ENCODE assay signal across 1 cellular context in the genomic region with DNA sequence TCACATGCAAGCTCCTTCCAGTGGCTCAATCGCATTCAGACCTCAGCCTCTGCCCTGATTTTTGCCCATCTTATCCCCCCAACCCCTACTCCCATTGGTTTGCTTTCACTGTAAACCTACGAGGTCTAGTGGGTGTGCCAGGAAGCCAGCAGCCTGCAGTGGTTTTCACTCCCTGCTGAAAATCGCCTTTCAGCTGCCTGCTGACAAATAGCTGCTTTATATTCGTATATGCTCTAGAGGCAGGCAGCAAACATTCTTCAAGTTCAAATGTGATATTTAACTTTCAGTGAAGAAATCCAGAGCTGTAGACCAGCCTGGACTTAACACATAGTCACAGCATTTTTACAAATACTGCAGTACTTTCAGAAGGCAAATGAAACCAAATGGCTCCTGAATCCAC.
TF ChIP-seq lines count a peak whose summit lies in the region.

No MANE protein-coding gene starts in this region.

TF ChIP-seq in WTC11, 78 proteins besides CTCF, POLR2A, EP300 and RAD21 (continued from another document):
- TF ChIP-seq, protein P1, sequence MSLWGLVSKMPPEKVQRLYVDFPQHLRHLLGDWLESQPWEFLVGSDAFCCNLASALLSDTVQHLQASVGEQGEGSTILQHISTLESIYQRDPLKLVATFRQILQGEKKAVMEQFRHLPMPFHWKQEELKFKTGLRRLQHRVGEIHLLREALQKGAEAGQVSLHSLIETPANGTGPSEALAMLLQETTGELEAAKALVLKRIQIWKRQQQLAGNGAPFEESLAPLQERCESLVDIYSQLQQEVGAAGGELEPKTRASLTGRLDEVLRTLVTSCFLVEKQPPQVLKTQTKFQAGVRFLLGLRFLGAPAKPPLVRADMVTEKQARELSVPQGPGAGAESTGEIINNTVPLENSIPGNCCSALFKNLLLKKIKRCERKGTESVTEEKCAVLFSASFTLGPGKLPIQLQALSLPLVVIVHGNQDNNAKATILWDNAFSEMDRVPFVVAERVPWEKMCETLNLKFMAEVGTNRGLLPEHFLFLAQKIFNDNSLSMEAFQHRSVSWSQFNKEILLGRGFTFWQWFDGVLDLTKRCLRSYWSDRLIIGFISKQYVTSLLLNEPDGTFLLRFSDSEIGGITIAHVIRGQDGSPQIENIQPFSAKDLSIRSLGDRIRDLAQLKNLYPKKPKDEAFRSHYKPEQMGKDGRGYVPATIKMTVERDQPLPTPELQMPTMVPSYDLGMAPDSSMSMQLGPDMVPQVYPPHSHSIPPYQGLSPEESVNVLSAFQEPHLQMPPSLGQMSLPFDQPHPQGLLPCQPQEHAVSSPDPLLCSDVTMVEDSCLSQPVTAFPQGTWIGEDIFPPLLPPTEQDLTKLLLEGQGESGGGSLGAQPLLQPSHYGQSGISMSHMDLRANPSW (CRISPR knock-in tag; conservative IDR thresholded peaks at IDR 0.05; ENCODE audit: low read depth): no peak
- TF ChIP-seq NR1H2 (CRISPR knock-in tag; IDR thresholded peaks at IDR 0.05): no peak
- TF ChIP-seq, protein P2, sequence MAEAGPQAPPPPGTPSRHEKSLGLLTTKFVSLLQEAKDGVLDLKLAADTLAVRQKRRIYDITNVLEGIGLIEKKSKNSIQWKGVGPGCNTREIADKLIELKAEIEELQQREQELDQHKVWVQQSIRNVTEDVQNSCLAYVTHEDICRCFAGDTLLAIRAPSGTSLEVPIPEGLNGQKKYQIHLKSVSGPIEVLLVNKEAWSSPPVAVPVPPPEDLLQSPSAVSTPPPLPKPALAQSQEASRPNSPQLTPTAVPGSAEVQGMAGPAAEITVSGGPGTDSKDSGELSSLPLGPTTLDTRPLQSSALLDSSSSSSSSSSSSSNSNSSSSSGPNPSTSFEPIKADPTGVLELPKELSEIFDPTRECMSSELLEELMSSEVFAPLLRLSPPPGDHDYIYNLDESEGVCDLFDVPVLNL (CRISPR knock-in tag; IDR thresholded peaks at IDR 0.05; ENCODE audit: borderline replicate concordance, low read depth): no peak
